Comparison of ENCODE assay signal across 20 cellular contexts in the genomic region with DNA sequence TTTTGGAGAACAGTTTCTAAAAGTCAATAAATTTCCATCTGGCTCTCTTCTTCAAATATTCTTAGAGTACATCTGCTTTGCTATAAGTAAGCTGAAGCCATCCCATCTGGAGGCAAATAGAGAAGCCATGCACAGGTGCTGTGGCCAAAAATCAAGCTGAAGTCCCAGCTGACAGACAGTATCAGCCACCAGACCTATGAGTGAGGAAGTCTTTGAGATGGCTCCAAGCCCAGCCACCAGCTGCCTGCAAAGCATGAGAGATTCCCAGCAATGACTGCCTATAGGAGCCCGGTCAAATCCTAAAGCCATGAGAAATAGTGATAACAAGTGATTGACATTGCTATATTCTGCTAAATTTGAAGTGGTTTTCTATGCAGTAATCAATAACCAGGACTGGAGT. TPM values are rescaled to one million over a fixed set of nuclear protein-coding genes. Genes with fewer than 3 reads are reported as not detected.
A peak's percentile ranks its signal among the peaks of the same experiment; 100 is the strongest.
DNase-seq lines count a peak whose midpoint lies in the region; TF ChIP-seq lines count a peak whose summit lies in the region.
"Had no signal": no experiment of that assay in that cellular context is flagged by ENCODE, and none has a peak within 500 bp of the region (broad histone marks: within the 10 kb centered on the region; RNA-seq: fewer than 3 reads in every experiment).

No MANE protein-coding gene starts in this region.

- peaks cover 9% of the 10 kb centered on the region for H3K9me3 Mint-ChIP-seq in type B pancreatic cell

- CTCF ChIA-PET in GM10248 (lab: Yijun Ruan, JAX) = interaction anchor here (0.9 to 1.9 kb wide), 2 partner anchors 22 to 24 kb away, joined by 3 to 6 read pairs; no protein-coding TSS in a partner anchor

- H3K4me3 Mint-ChIP-seq in type B pancreatic cell = no peak overlapping the region
- H3K4me3 Mint-ChIP-seq: CD4-positive, alpha-beta memory T cell had no signal

- H3K4me1 Mint-ChIP-seq in type B pancreatic cell (ENCODE audit: unreplicated experiment) = no peaks in the 10 kb centered on the region

- no peak overlapping the region for H3K27ac Mint-ChIP-seq in type B pancreatic cell
- H3K27ac Mint-ChIP-seq: CD4-positive, alpha-beta memory T cell had no signal

- DNase-seq in NCI-H524 (lab: John Stamatoyannopoulos, UW) (peak; percentile 58 to 89), NCI-H524 treated with DMSO at 0.1 percent for 48 hours (lab: John Stamatoyannopoulos, UW) (peak; percentile 67), RPMI8226 (peak; percentile 21), myocyte (ENCODE audit: low read depth) (peak; percentile 13), type B pancreatic cell (ENCODE audit: extremely low spot score, unreplicated experiment) (no peak), GM10248 (ENCODE audit: extremely low spot score) (no peak), NCI-H2196 (lab: John Stamatoyannopoulos, UW; ENCODE audit: unreplicated experiment) (no peak)
- DNase-seq: C1 segment of cervical spinal cord; Caco-2; CD4-positive, alpha-beta memory T cell; DMS153; DND-41; GM23248; H7; HCEC 1CT had no signal

- POLR2A ChIA-PET in GM10248 (lab: Yijun Ruan, JAX) = no interaction called here

- TF ChIP-seq CTCF in type B pancreatic cell (conservative IDR thresholded peaks at IDR 0.05) (no peak), GM10248 (IDR thresholded peaks at IDR 0.05; ENCODE audit: control extremely low read depth, extremely low read depth, low read depth, missing control alignments) (no peak)

- H3K27me3 Mint-ChIP-seq in type B pancreatic cell = peaks cover 20% of the 10 kb centered on the region

- no peaks in the 10 kb centered on the region for H3K36me3 Mint-ChIP-seq in type B pancreatic cell

RNA-seq across cellular contexts. Expression of gene PRSS58, which starts 21.8 kb away (rescaled TPM):
- not detected in 2 replicates for total RNA-seq in myocyte
- not detected for polyA plus RNA-seq in myocyte (2012)
- total RNA-seq in type B pancreatic cell (ENCODE audit: low replicate concordance) = not detected in 2 replicates
- total RNA-seq: A172; A673; Caco-2; CD4-positive, alpha-beta memory T cell; GM12878; GM23248; H1; H7 had no signal
- polyA plus RNA-seq: BJ; CD4-positive, alpha-beta memory T cell; GM12878; GM23248; H1 had no signal

Comparison
In these comparisons a context has a peak if more than half of its experiments do, and no peak if none do; other contexts are left out.
1. DNase-seq: peak in NCI-H524 (2 of 2), NCI-H524 treated with DMSO at 0.1 percent for 48 hours (single experiment), RPMI8226 (single experiment) and myocyte (single experiment); none in type B pancreatic cell (single experiment), GM10248 (single experiment) and NCI-H2196 (single experiment).